16 cellular contexts compared by ENCODE assay signal in genomic region chr2:211854832-211855231, GRCh38.
"Had no signal": no experiment of that assay in that cellular context is flagged by ENCODE, and none has a peak within 500 bp of the region (broad histone marks: within the 10 kb centered on the region; RNA-seq: fewer than 3 reads in every experiment).

No MANE protein-coding gene starts in this region.

- H3K27ac Mint-ChIP-seq: activated naive CD4-positive, alpha-beta T cell treated with anti-CD3 and anti-CD28 coated beads for 36 hours; activated naive CD8-positive, alpha-beta T cell treated with anti-CD3 and anti-CD28 coated beads, Interleukin-2, amount 50 U/mL, for 24 hours; activated T-helper 17 cell treated with anti-CD3 and anti-CD28 coated beads, Interleukin-2, amount 50 U/mL, for 72 hours; natural killer cell treated with Interleukin-12 subunit alpha and Interleukin-12 subunit beta and Interleukin-15 and Interleukin-18, amount 100 ng/mL, for 72 hours; stimulated activated naive CD8-positive, alpha-beta T cell treated with anti-CD3 and anti-CD28 coated beads, Interleukin-15, Interleukin-2, amounts not matched to agents 100 ng/mL and 50 ng/mL, for 24 hours had no signal

- H3K36me3 Mint-ChIP-seq: natural killer cell treated with Interleukin-12 subunit alpha and Interleukin-12 subunit beta and Interleukin-15 and Interleukin-18, amount 100 ng/mL, for 72 hours had no signal

- H3K27me3 Mint-ChIP-seq: activated naive CD8-positive, alpha-beta T cell treated with anti-CD3 and anti-CD28 coated beads, Interleukin-2, amount 50 U/mL, for 24 hours; activated T-helper 17 cell treated with anti-CD3 and anti-CD28 coated beads, Interleukin-2, amount 50 U/mL, for 72 hours; natural killer cell treated with Interleukin-12 subunit alpha and Interleukin-12 subunit beta and Interleukin-15 and Interleukin-18, amount 100 ng/mL, for 72 hours; stimulated activated naive CD8-positive, alpha-beta T cell treated with anti-CD3 and anti-CD28 coated beads, Interleukin-15, Interleukin-2, amounts not matched to agents 100 ng/mL and 50 ng/mL, for 24 hours had no signal

- FAIRE-seq: bronchial epithelial cell, kidney had no signal

- H3K9me3 Mint-ChIP-seq: stimulated activated naive CD8-positive, alpha-beta T cell treated with anti-CD3 and anti-CD28 coated beads, Interleukin-15, Interleukin-2, amounts not matched to agents 100 ng/mL and 50 ng/mL, for 24 hours had no signal

- H3K4me3 Mint-ChIP-seq: activated naive CD4-positive, alpha-beta T cell treated with anti-CD3 and anti-CD28 coated beads for 36 hours; activated naive CD8-positive, alpha-beta T cell treated with anti-CD3 and anti-CD28 coated beads, Interleukin-2, amount 50 U/mL, for 24 hours; activated T-helper 17 cell treated with anti-CD3 and anti-CD28 coated beads, Interleukin-2, amount 50 U/mL, for 72 hours; natural killer cell treated with Interleukin-12 subunit alpha and Interleukin-12 subunit beta and Interleukin-15 and Interleukin-18, amount 100 ng/mL, for 72 hours; stimulated activated naive CD8-positive, alpha-beta T cell treated with anti-CD3 and anti-CD28 coated beads, Interleukin-15, Interleukin-2, amounts not matched to agents 100 ng/mL and 50 ng/mL, for 24 hours had no signal

- H3K27me3 ChIP-seq: ascending aorta, left lung, sigmoid colon, spleen, upper lobe of right lung had no signal

- ATAC-seq: activated CD4-positive, CD25-positive, alpha-beta regulatory T cell treated with anti-CD3 and anti-CD28 coated beads, Interleukin-2, amount 50 U/mL, for 24 hours; activated naive CD8-positive, alpha-beta T cell treated with anti-CD3 and anti-CD28 coated beads, Interleukin-2, amount 50 U/mL, for 24 hours; activated T-helper 17 cell treated with anti-CD3 and anti-CD28 coated beads, Interleukin-2, amount 50 U/mL, for 72 hours; left lung; natural killer cell treated with Interleukin-12 subunit alpha and Interleukin-12 subunit beta and Interleukin-15 and Interleukin-18, amount 100 ng/mL, for 72 hours; upper lobe of right lung had no signal

- H3K4me3 ChIP-seq: ascending aorta, left lung, sigmoid colon, spleen, upper lobe of right lung had no signal

- H3K27ac ChIP-seq: ascending aorta, left lung, sigmoid colon, spleen, upper lobe of right lung had no signal

- H3K4me1 Mint-ChIP-seq: activated naive CD8-positive, alpha-beta T cell treated with anti-CD3 and anti-CD28 coated beads, Interleukin-2, amount 50 U/mL, for 24 hours; activated T-helper 17 cell treated with anti-CD3 and anti-CD28 coated beads, Interleukin-2, amount 50 U/mL, for 72 hours had no signal

- H3K9me3 ChIP-seq: ascending aorta, left lung, sigmoid colon, spleen, upper lobe of right lung had no signal

- H3K36me3 ChIP-seq: ascending aorta, left lung, sigmoid colon, spleen, upper lobe of right lung had no signal

- DNase-seq: activated CD4-positive, alpha-beta T cell treated with anti-CD3 and anti-CD28 coated beads, Interleukin-2, amount 50 U/mL, for 1 hour; activated naive CD4-positive, alpha-beta T cell treated with anti-CD3 and anti-CD28 coated beads for 36 hours; activated naive CD8-positive, alpha-beta T cell treated with anti-CD3 and anti-CD28 coated beads, Interleukin-2, amount 50 U/mL, for 24 hours; hippocampal formation; kidney; left lung; sigmoid colon; spleen; T-helper 9 cell; upper lobe of right lung had no signal

- H3K4me1 ChIP-seq: ascending aorta, left lung, sigmoid colon, spleen, upper lobe of right lung had no signal
